Comparison of ENCODE assay signal across 13 cellular contexts in the genomic region with DNA sequence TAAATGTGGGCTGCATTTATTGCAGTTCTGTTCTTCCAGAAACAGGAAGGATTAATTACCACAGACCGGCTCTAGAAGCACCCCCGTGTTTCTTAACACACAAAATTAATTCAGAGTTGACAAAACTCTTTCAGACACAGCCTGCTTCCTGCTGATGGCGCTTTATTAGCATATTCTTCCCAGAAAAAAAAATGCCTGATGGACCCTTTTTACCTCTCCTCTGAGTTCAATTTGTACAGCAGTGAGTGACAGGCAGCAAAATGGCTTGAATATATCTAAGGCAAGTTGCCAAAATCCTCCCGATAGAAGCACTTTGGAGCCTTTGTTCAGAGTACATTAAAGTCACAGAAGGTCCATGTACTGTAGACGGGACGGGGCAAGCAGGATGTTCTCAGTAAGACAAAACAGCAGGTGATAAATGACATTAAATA.
DNase-seq lines count a peak whose midpoint lies in the region; ATAC-seq and TF ChIP-seq lines count a peak whose summit lies in the region.
"Had no signal": no experiment of that assay in that cellular context is flagged by ENCODE, and none has a peak within 500 bp of the region (broad histone marks: within the 10 kb centered on the region; RNA-seq: fewer than 3 reads in every experiment).

No MANE protein-coding gene starts in this region.

- ATAC-seq in GM23338: no peak
- no peak for ATAC-seq in HG02588 (IDR thresholded peaks at IDR 0.05; ENCODE audit: unreplicated experiment)
- ATAC-seq: K562 had no signal

- peaks cover 21% of the 10 kb centered on the region for H3K4me1 Mint-ChIP-seq in GM23338
- H3K4me1 Mint-ChIP-seq: activated naive CD8-positive, alpha-beta T cell treated with anti-CD3 and anti-CD28 coated beads, Interleukin-2, amount 10 ng/mL, durations not matched to agents 7 days and 5 days had no signal

- no peaks in the 10 kb centered on the region for H3K9me2 ChIP-seq in GM23338 (ENCODE audit: insufficient read depth)

- H2AFZ ChIP-seq in GM23338: no peak overlapping the region; the same call in 1 of the 2 replicates

- H3K4me3 Mint-ChIP-seq in GM23338: no peak overlapping the region
- H3K4me3 Mint-ChIP-seq: activated naive CD8-positive, alpha-beta T cell treated with anti-CD3 and anti-CD28 coated beads, Interleukin-2, amount 10 ng/mL, durations not matched to agents 7 days and 5 days had no signal

- peaks cover 19% of the 10 kb centered on the region for H3K4me1 ChIP-seq in GM23338 (ENCODE audit: insufficient read depth)
- H3K4me1 ChIP-seq: BLaER1 had no signal

- H3K27ac ChIP-seq in GM23338 (ENCODE audit: low read depth): no peak overlapping the region
- H3K27ac ChIP-seq: BLaER1, epithelial cell of prostate had no signal

- H3K36me3 Mint-ChIP-seq in GM23338 (ENCODE audit: low read depth): no peaks in the 10 kb centered on the region
- H3K36me3 Mint-ChIP-seq: activated naive CD8-positive, alpha-beta T cell treated with anti-CD3 and anti-CD28 coated beads, Interleukin-2, amount 10 ng/mL, durations not matched to agents 7 days and 5 days had no signal

- H3K36me3 ChIP-seq in GM23338 (ENCODE audit: insufficient read depth): no peaks in the 10 kb centered on the region
- H3K36me3 ChIP-seq: BLaER1 had no signal

- DNase-seq in COR-L47 (lab: John Stamatoyannopoulos, UW) (peak; percentile 87), NCI-H1417 (lab: John Stamatoyannopoulos, UW) (peak in 2 of 3 experiments; percentile 38 to 85), SKM-1 (lab: John Stamatoyannopoulos, UW; ENCODE audit: unreplicated experiment) (peak; percentile 38), medulla oblongata (ENCODE audit: extremely low spot score) (peak; percentile 6), GM23338 (ENCODE audit: low spot score) (no peak), germinal center (ENCODE audit: low spot score) (no peak), iPS-NIHi7 (ENCODE audit: extremely low spot score) (no peak)
- DNase-seq: activated CD4-positive, alpha-beta T cell treated with anti-CD3 and anti-CD28 coated beads, Interleukin-2, amount 50 U/mL, for 4 hours; activated naive CD8-positive, alpha-beta T cell treated with anti-CD3 and anti-CD28 coated beads, Interleukin-2, amount 10 ng/mL, durations not matched to agents 7 days and 5 days had no signal

- 0 out of 3 replicates have a peak, but pooled peaks cover under 1% of the 10 kb centered on the region for H3K9me3 Mint-ChIP-seq in GM23338
- H3K9me3 Mint-ChIP-seq: activated naive CD8-positive, alpha-beta T cell treated with anti-CD3 and anti-CD28 coated beads, Interleukin-2, amount 10 ng/mL, durations not matched to agents 7 days and 5 days had no signal

- no peak overlapping the region for H3K4me2 ChIP-seq in GM23338
- H3K4me2 ChIP-seq: BLaER1 had no signal

- TF ChIP-seq CTCF in GM23338 (conservative IDR thresholded peaks at IDR 0.05; ENCODE audit: low read depth in 2 of 2): no peak

- H3F3A ChIP-seq in GM23338 (replicated peaks; ENCODE audit: low read depth): no peaks in the 10 kb centered on the region

- H3K27ac Mint-ChIP-seq in GM23338: no peak overlapping the region
- H3K27ac Mint-ChIP-seq: activated naive CD8-positive, alpha-beta T cell treated with anti-CD3 and anti-CD28 coated beads, Interleukin-2, amount 10 ng/mL, durations not matched to agents 7 days and 5 days had no signal

- no peaks in the 10 kb centered on the region for H3K79me2 ChIP-seq in GM23338 (replicated peaks; ENCODE audit: insufficient read depth)

- H3K27me3 Mint-ChIP-seq in GM23338 (ENCODE audit: insufficient read depth, low read depth, poor library complexity): no peaks in the 10 kb centered on the region

- no peak overlapping the region for H3K4me3 ChIP-seq in GM23338
- H3K4me3 ChIP-seq: BLaER1, K562 had no signal

- H3K27me3 ChIP-seq in GM23338 (ENCODE audit: insufficient read depth): no peaks in the 10 kb centered on the region
- H3K27me3 ChIP-seq: BLaER1 had no signal

- H4K20me1 ChIP-seq in GM23338 (replicated peaks; ENCODE audit: insufficient read depth): no peaks in the 10 kb centered on the region
- H4K20me1 ChIP-seq: BLaER1 had no signal

TF ChIP-seq in GM23338, 12 proteins besides CTCF, POLR2A, EP300 and RAD21 (continues in another document):
- TF ChIP-seq STAT1 (IDR thresholded peaks at IDR 0.05; ENCODE audit: unreplicated experiment) (no peak), EZH2 (IDR thresholded peaks at IDR 0.05; ENCODE audit: low read depth, unreplicated experiment) (no peak), EZH2phosphoT487 (IDR thresholded peaks at IDR 0.05; ENCODE audit: unreplicated experiment) (no peak), CREB1 (CRISPR knock-in tag; IDR thresholded peaks at IDR 0.05; ENCODE audit: low read depth) (no peak), NANOG (IDR thresholded peaks at IDR 0.05; ENCODE audit: borderline replicate concordance) (no peak), ZNF114 (CRISPR knock-in tag; IDR thresholded peaks at IDR 0.05) (no peak), JUNB (IDR thresholded peaks at IDR 0.05; ENCODE audit: unreplicated experiment) (no peak), POLR2AphosphoS5 (IDR thresholded peaks at IDR 0.05; ENCODE audit: low read depth) (no peak), ZNF331 (CRISPR knock-in tag; IDR thresholded peaks at IDR 0.05; ENCODE audit: low read depth) (no peak)
- TF ChIP-seq, protein P1, sequence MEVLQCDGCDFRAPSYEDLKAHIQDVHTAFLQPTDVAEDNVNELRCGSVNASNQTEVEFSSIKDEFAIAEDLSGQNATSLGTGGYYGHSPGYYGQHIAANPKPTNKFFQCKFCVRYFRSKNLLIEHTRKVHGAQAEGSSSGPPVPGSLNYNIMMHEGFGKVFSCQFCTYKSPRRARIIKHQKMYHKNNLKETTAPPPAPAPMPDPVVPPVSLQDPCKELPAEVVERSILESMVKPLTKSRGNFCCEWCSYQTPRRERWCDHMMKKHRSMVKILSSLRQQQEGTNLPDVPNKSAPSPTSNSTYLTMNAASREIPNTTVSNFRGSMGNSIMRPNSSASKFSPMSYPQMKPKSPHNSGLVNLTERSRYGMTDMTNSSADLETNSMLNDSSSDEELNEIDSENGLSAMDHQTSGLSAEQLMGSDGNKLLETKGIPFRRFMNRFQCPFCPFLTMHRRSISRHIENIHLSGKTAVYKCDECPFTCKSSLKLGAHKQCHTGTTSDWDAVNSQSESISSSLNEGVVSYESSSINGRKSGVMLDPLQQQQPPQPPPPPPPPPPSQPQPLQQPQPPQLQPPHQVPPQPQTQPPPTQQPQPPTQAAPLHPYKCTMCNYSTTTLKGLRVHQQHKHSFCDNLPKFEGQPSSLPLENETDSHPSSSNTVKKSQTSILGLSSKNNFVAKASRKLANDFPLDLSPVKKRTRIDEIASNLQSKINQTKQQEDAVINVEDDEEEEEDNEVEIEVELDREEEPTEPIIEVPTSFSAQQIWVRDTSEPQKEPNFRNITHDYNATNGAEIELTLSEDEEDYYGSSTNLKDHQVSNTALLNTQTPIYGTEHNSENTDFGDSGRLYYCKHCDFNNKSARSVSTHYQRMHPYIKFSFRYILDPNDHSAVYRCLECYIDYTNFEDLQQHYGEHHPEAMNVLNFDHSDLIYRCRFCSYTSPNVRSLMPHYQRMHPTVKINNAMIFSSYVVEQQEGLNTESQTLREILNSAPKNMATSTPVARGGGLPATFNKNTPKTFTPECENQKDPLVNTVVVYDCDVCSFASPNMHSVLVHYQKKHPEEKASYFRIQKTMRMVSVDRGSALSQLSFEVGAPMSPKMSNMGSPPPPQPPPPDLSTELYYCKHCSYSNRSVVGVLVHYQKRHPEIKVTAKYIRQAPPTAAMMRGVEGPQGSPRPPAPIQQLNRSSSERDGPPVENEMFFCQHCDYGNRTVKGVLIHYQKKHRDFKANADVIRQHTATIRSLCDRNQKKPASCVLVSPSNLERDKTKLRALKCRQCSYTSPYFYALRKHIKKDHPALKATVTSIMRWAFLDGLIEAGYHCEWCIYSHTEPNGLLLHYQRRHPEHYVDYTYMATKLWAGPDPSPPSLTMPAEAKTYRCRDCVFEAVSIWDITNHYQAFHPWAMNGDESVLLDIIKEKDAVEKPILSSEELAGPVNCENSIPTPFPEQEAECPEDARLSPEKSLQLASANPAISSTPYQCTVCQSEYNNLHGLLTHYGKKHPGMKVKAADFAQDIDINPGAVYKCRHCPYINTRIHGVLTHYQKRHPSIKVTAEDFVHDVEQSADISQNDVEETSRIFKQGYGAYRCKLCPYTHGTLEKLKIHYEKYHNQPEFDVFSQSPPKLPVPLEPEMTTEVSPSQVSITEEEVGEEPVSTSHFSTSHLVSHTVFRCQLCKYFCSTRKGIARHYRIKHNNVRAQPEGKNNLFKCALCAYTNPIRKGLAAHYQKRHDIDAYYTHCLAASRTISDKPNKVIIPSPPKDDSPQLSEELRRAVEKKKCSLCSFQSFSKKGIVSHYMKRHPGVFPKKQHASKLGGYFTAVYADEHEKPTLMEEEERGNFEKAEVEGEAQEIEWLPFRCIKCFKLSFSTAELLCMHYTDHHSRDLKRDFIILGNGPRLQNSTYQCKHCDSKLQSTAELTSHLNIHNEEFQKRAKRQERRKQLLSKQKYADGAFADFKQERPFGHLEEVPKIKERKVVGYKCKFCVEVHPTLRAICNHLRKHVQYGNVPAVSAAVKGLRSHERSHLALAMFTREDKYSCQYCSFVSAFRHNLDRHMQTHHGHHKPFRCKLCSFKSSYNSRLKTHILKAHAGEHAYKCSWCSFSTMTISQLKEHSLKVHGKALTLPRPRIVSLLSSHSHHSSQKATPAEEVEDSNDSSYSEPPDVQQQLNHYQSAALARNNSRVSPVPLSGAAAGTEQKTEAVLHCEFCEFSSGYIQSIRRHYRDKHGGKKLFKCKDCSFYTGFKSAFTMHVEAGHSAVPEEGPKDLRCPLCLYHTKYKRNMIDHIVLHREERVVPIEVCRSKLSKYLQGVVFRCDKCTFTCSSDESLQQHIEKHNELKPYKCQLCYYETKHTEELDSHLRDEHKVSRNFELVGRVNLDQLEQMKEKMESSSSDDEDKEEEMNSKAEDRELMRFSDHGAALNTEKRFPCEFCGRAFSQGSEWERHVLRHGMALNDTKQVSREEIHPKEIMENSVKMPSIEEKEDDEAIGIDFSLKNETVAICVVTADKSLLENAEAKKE (CRISPR knock-in tag; IDR thresholded peaks at IDR 0.05): no peak
- TF ChIP-seq, protein P2, sequence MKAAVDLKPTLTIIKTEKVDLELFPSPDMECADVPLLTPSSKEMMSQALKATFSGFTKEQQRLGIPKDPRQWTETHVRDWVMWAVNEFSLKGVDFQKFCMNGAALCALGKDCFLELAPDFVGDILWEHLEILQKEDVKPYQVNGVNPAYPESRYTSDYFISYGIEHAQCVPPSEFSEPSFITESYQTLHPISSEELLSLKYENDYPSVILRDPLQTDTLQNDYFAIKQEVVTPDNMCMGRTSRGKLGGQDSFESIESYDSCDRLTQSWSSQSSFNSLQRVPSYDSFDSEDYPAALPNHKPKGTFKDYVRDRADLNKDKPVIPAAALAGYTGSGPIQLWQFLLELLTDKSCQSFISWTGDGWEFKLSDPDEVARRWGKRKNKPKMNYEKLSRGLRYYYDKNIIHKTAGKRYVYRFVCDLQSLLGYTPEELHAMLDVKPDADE (IDR thresholded peaks at IDR 0.05): no peak

Comparison
In these comparisons a context has a peak if more than half of its experiments do, and no peak if none do; other contexts are left out.
1. DNase-seq: peak in COR-L47 (single experiment), NCI-H1417 (2 of 3), SKM-1 (single experiment) and medulla oblongata (single experiment); none in GM23338 (single experiment), germinal center (single experiment) and iPS-NIHi7 (single experiment).